Comparison of ENCODE assay signal across 25 cellular contexts in genomic region chr13:37407156-37407555, GRCh38.
DNase-seq lines count a peak whose midpoint lies in the region; ATAC-seq, FAIRE-seq and TF ChIP-seq lines count a peak whose summit lies in the region.
"Had no signal": no experiment of that assay in that cellular context is flagged by ENCODE, and none has a peak within 500 bp of the region (broad histone marks: within the 10 kb centered on the region; RNA-seq: fewer than 3 reads in every experiment).

No MANE protein-coding gene starts in this region.

- DNase-seq in GM23338 (ENCODE audit: low spot score): no peak
- DNase-seq in RPMI7951 (ENCODE audit: low read depth): peak; percentile 58
- DNase-seq in epithelial cell of prostate (ENCODE audit: low read depth, low spot score): no peak
- DNase-seq in osteoblast (ENCODE audit: insufficient read length, low spot score, missing footprints): no peak
- DNase-seq in HepG2 (ENCODE audit: low spot score): no peak
- no peak for DNase-seq in stimulated activated naive CD8-positive, alpha-beta T cell treated with anti-CD3 and anti-CD28 coated beads, Interleukin-15, Interleukin-2, amounts not matched to agents 100 U/mL and 50 U/mL, for 24 hours
- no peak for DNase-seq in NOMO-1 treated with dmso at 0.1 percent for 144 hours (lab: John Stamatoyannopoulos, UW; ENCODE audit: unreplicated experiment)
- DNase-seq: C1 segment of cervical spinal cord; COR-L47; DMS53; GDM1; Kasumi-1; MV-4-11; NCI-H1105 treated with DMSO at 0.1 percent for 48 hours; NCI-H2029; NCI-H446; NCI-H524 treated with DMSO at 0.1 percent for 48 hours; NCI-H774; NK-92 treated with Interleukin-12 subunit alpha and Interleukin-12 subunit beta, amount 100 ng/mL, for 24 hours; SHP77 had no signal

- CTCF ChIA-PET in HepG2 (lab: Yijun Ruan, JAX; ENCODE audit: low intra/inter-chr PET ratio, low total read pairs): no interaction called here

- intact Hi-C loops in HepG2 (cut with micrococcal nuclease; ENCODE audit: unreplicated experiment): no loop called here

- peak overlapping the region; percentile 23; the same call in 1 of the 2 replicates for H2AFZ ChIP-seq in GM23338
- peak overlapping the region; percentile 16 for H2AFZ ChIP-seq in osteoblast (ENCODE audit: low read length)
- no peak overlapping the region for H2AFZ ChIP-seq in HepG2 (ENCODE audit: low read length)

- H3K27me3 ChIP-seq in GM23338 (ENCODE audit: insufficient read depth) (no peaks in the 10 kb centered on the region), osteoblast (ENCODE audit: insufficient read depth, low read length) (no peaks in the 10 kb centered on the region), HepG2 (ENCODE audit: control insufficient read depth in 1 of 2, insufficient read depth in 2 of 2, low read length in 2 of 2) (no peaks in the 10 kb centered on the region)

- H3K4me1 ChIP-seq in GM23338 (ENCODE audit: insufficient read depth) (no peaks in the 10 kb centered on the region), osteoblast (ENCODE audit: insufficient read depth, low read length) (peaks cover 24% of the 10 kb centered on the region), HepG2 (ENCODE audit: insufficient read depth, low read length) (no peaks in the 10 kb centered on the region)

- BruUV-seq in HepG2 (replicated peaks; lab: Mats Ljungman, UMichigan): no TSS peak

- H3F3A ChIP-seq in GM23338 (replicated peaks; ENCODE audit: low read depth): no peaks in the 10 kb centered on the region

- no peak for TF ChIP-seq POLR2A in HepG2 (IDR thresholded peaks at IDR 0.05; ENCODE audit: insufficient read depth in 1 of 2, low read depth in 2 of 2, low read length in 2 of 2)

- no peak overlapping the region for H3K4me3 Mint-ChIP-seq in GM23338
- H3K4me3 Mint-ChIP-seq: CD4-positive, alpha-beta memory T cell had no signal

- TF ChIP-seq CTCF in GM23338 (conservative IDR thresholded peaks at IDR 0.05; ENCODE audit: low read depth in 2 of 2) (no peak), osteoblast (IDR thresholded peaks at IDR 0.05; ENCODE audit: extremely low read depth, low read depth, low read length) (no peak), HepG2 (CRISPR knock-in tag; IDR thresholded peaks at IDR 0.05) (no peak)

- H3K4me2 ChIP-seq in GM23338: no peak overlapping the region
- no peak overlapping the region for H3K4me2 ChIP-seq in osteoblast (ENCODE audit: insufficient read depth, low read length)
- no peak overlapping the region for H3K4me2 ChIP-seq in HepG2 (ENCODE audit: low read depth, low read length)

- FAIRE-seq in HepG2 (lab: Jason Lieb, UNC): no peak
- FAIRE-seq: GM12878, K562 had no signal

- H3K36me3 ChIP-seq in GM23338 (ENCODE audit: insufficient read depth): no peaks in the 10 kb centered on the region
- H3K36me3 ChIP-seq in osteoblast (ENCODE audit: insufficient read depth, low read length): no peaks in the 10 kb centered on the region
- no peaks in the 10 kb centered on the region for H3K36me3 ChIP-seq in HepG2 (replicated peaks in 1 of 2; ENCODE audit: control insufficient read depth in 1 of 2, insufficient read depth in 2 of 2, low read length in 2 of 2)

- no peak for TF ChIP-seq RAD21 in HepG2 (CRISPR knock-in tag; IDR thresholded peaks at IDR 0.05)

- no peak overlapping the region for H3K27ac Mint-ChIP-seq in GM23338

- no peak for TF ChIP-seq EP300 in HepG2 (IDR thresholded peaks at IDR 0.05; ENCODE audit: low read depth in 2 of 2, low read length in 2 of 2)
- TF ChIP-seq EP300 in HepG2 (CRISPR knock-in tag; IDR thresholded peaks at IDR 0.05; ENCODE audit: borderline replicate concordance): no peak

- H3K9ac ChIP-seq in HepG2 (ENCODE audit: insufficient read depth, low read depth, low read length): no peak overlapping the region

- 0% methylated on average over 4 of the region's 4 CpGs for WGBS in HepG2 (ENCODE audit: low lambda C conversion rate)

- H4K20me1 ChIP-seq in GM23338 (replicated peaks; ENCODE audit: insufficient read depth) (no peaks in the 10 kb centered on the region), osteoblast (ENCODE audit: insufficient read depth, low read length) (no peaks in the 10 kb centered on the region), HepG2 (ENCODE audit: insufficient read depth, low read length) (no peaks in the 10 kb centered on the region)

- H3K9me3 ChIP-seq in osteoblast (ENCODE audit: low read depth, low read length) (no peaks in the 10 kb centered on the region), HepG2 (ENCODE audit: low read length) (no peaks in the 10 kb centered on the region)

- no peaks in the 10 kb centered on the region for H3K27me3 Mint-ChIP-seq in GM23338 (ENCODE audit: insufficient read depth, low read depth, poor library complexity)
- H3K27me3 Mint-ChIP-seq: CD4-positive, alpha-beta memory T cell had no signal

- H3K9me2 ChIP-seq in GM23338 (ENCODE audit: insufficient read depth): peaks cover 3% of the 10 kb centered on the region

- no peak overlapping the region for H3K4me3 ChIP-seq in GM23338
- H3K4me3 ChIP-seq in osteoblast (ENCODE audit: insufficient read depth, low read length): no peak overlapping the region
- H3K4me3 ChIP-seq in HepG2 (replicated peaks in 1 of 3; ENCODE audit: insufficient read depth in 1 of 3, low read depth in 2 of 3, low read length in 3 of 3): no peak overlapping the region
- H3K4me3 ChIP-seq: GM12878, K562 had no signal

- POLR2A ChIA-PET in HepG2 (lab: Yijun Ruan, JAX): no interaction called here

- H3K27ac ChIP-seq in GM23338 (ENCODE audit: low read depth) (no peak overlapping the region), epithelial cell of prostate (peak overlapping the region; percentile 83), osteoblast (ENCODE audit: low read depth, low read length) (no peak overlapping the region), HepG2 (ENCODE audit: extremely low read length, insufficient read depth, low read length) (no peak overlapping the region)
- H3K27ac ChIP-seq: HL-60, RWPE1 had no signal

- ATAC-seq in GM23338 (no peak), HepG2 (no peak)
- no peak for ATAC-seq in stimulated activated naive CD8-positive, alpha-beta T cell treated with anti-CD3 and anti-CD28 coated beads, Interleukin-15, Interleukin-2, amounts not matched to agents 100 U/mL and 50 U/mL, for 24 hours
- ATAC-seq: GM12878, K562 had no signal

- no peaks in the 10 kb centered on the region for H3K36me3 Mint-ChIP-seq in GM23338 (ENCODE audit: low read depth)
- H3K36me3 Mint-ChIP-seq: CD4-positive, alpha-beta memory T cell had no signal

- H3K4me1 Mint-ChIP-seq in GM23338: no peaks in the 10 kb centered on the region
- H3K4me1 Mint-ChIP-seq: CD4-positive, alpha-beta memory T cell had no signal

- in situ Hi-C loops in HepG2 (cut with HindIII; ENCODE audit: extremely low pct_ligation_motif_present, low pct_unique_long_range_greater_than_20kb): no loop called here

- no peaks in the 10 kb centered on the region for H3K9me3 Mint-ChIP-seq in GM23338

- H3K79me2 ChIP-seq in GM23338 (replicated peaks; ENCODE audit: insufficient read depth): no peaks in the 10 kb centered on the region
- H3K79me2 ChIP-seq in osteoblast (ENCODE audit: insufficient read depth, low read length): no peaks in the 10 kb centered on the region
- H3K79me2 ChIP-seq in HepG2 (ENCODE audit: insufficient read depth, low read length): no peaks in the 10 kb centered on the region

TF ChIP-seq in GM23338, 12 proteins besides CTCF, POLR2A, EP300 and RAD21 (continues in another document):
- TF ChIP-seq ZNF331 (CRISPR knock-in tag; IDR thresholded peaks at IDR 0.05; ENCODE audit: low read depth): no peak
- TF ChIP-seq ETS1 (IDR thresholded peaks at IDR 0.05): no peak
- TF ChIP-seq EZH2 (IDR thresholded peaks at IDR 0.05; ENCODE audit: low read depth, unreplicated experiment): no peak

TF ChIP-seq in HepG2, 621 proteins besides CTCF, POLR2A, EP300 and RAD21 (continues in another document):
- no peak for TF ChIP-seq JUNB (CRISPR knock-in tag; IDR thresholded peaks at IDR 0.05; ENCODE audit: borderline replicate concordance)
- TF ChIP-seq ZNF563 (CRISPR knock-in tag; IDR thresholded peaks at IDR 0.05): no peak
- no peak for TF ChIP-seq NKX3-1 (CRISPR knock-in tag; IDR thresholded peaks at IDR 0.05)
- no peak for TF ChIP-seq LRRFIP1 (CRISPR knock-in tag; conservative IDR thresholded peaks at IDR 0.05)
- no peak for TF ChIP-seq TCF7 (IDR thresholded peaks at IDR 0.05; ENCODE audit: low read depth)
- TF ChIP-seq PBX3 (CRISPR knock-in tag; IDR thresholded peaks at IDR 0.05; ENCODE audit: borderline replicate concordance): no peak
- TF ChIP-seq TP53 (CRISPR knock-in tag; conservative IDR thresholded peaks at IDR 0.05): no peak
- no peak for TF ChIP-seq ZBTB3 (CRISPR knock-in tag; IDR thresholded peaks at IDR 0.05; ENCODE audit: borderline replicate concordance, low read depth)
- TF ChIP-seq RFXANK (CRISPR knock-in tag; IDR thresholded peaks at IDR 0.05): no peak
- TF ChIP-seq THAP11 (CRISPR knock-in tag; IDR thresholded peaks at IDR 0.05): no peak
- TF ChIP-seq MYC (CRISPR knock-in tag; IDR thresholded peaks at IDR 0.05; ENCODE audit: borderline replicate concordance): no peak
